In the genomic region with DNA sequence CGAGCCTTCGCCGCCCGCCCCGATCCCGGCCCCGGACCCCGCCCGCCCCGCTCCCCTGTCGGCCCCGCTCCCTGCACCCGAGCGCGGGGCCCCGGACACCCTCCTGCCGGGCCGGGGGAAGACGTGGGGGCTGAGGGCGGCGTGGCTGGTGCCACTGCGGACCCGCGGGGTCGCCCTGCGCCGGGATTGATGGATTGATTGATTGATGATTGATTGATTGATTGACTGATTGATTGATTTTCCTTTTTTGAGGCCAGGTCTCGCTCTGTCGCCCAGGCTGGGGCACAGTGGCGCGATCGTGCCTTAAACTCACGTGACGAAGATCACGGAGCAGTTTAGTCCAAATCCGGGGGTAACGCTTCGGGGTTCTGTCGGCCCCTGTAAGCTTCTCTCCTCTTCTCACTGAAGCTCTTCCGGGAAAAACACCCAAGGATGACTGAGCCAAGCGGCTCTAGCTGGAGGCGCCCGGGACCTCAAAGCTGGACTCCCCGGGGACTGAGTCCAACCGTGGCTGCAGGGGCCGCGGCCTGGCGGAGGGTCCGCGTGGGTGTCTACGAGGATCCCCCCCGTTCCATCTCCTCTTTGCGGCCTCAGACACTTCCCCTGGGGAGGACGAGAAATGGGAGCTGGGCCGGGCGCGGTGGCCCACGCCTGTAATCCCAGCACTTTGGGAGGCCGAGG, we compare ENCODE assay signal across 10 cellular contexts. TPM values are rescaled to one million over a fixed set of nuclear protein-coding genes. Genes with fewer than 3 reads are reported as not detected.
A peak's percentile ranks its signal among the peaks of the same experiment; 100 is the strongest.
DNase-seq lines count a peak whose midpoint lies in the region; ATAC-seq and TF ChIP-seq lines count a peak whose summit lies in the region.
"Had no signal": no experiment of that assay in that cellular context is flagged by ENCODE, and none has a peak within 500 bp of the region (broad histone marks: within the 10 kb centered on the region; RNA-seq: fewer than 3 reads in every experiment).

No MANE protein-coding gene starts in this region.

- CTCF ChIA-PET in MCF 10A (lab: Yijun Ruan, JAX): no interaction called here

- peak overlapping the region; percentile 60 to 78 (median 74) for H3K4me3 ChIP-seq in breast epithelium
- H3K4me3 ChIP-seq in mononuclear cell (ENCODE audit: low read length): peak overlapping the region; percentile 54
- peak overlapping the region in 3 of 4 donors; percentile 58 to 84 (median 72) for H3K4me3 ChIP-seq in upper lobe of left lung

- H3K27me3 Mint-ChIP-seq in MCF 10A (ENCODE audit: insufficient read depth, unreplicated experiment): peaks cover 15% of the 10 kb centered on the region
- peaks cover 55% of the 10 kb centered on the region for H3K27me3 Mint-ChIP-seq in activated T-helper 1 cell treated with anti-CD3 and anti-CD28 coated beads, Interleukin-12 subunit alpha, Interleukin-12 subunit beta, Interleukin-2, Interleukin-4 antibody, amounts not matched to agents 30 ng/mL and 10 ng/mL and 1 ng/mL, durations not matched to agents 14 hours and 24 hours and 36 hours (ENCODE audit: insufficient read depth)

- BruUV-seq in MCF 10A (replicated peaks; lab: Mats Ljungman, UMichigan): no TSS peak

- DNase-seq in breast epithelium (ENCODE audit: low spot score in 2 of 2): no peak
- DNase-seq in MCF 10A (ENCODE audit: unreplicated experiment): no peak
- DNase-seq in activated T-helper 1 cell treated with anti-CD3 and anti-CD28 coated beads, Interleukin-12 subunit alpha, Interleukin-12 subunit beta, Interleukin-2, Interleukin-4 antibody, amounts not matched to agents 30 ng/mL and 10 ng/mL and 1 ng/mL, durations not matched to agents 14 hours and 24 hours and 36 hours (ENCODE audit: low spot score): no peak
- peak in 1 of 2 donors; percentile 82 for DNase-seq in upper lobe of left lung
- no peak for DNase-seq in NCI-H345 treated with DMSO at 0.1 percent for 48 hours (lab: John Stamatoyannopoulos, UW; ENCODE audit: unreplicated experiment)
- DNase-seq in amniotic stem cell (lab: John Stamatoyannopoulos, UW): no peak
- DNase-seq: DMS 273 treated with DMSO at 0.1 percent for 48 hours had no signal

- H3K9me3 ChIP-seq in breast epithelium: no peaks in the 10 kb centered on the region
- H3K9me3 ChIP-seq in mononuclear cell (ENCODE audit: low read depth, low read length): no peaks in the 10 kb centered on the region
- no peaks in the 10 kb centered on the region for H3K9me3 ChIP-seq in upper lobe of left lung

- POLR2A ChIA-PET in MCF 10A (lab: Yijun Ruan, JAX): no interaction called here

- WGBS in upper lobe of left lung, 2 donors: 25 to 32% methylated on average over 28 to 48 of the region's 59 CpGs

- H3K27me3 ChIP-seq in breast epithelium: peaks cover 0 to 55% of the 10 kb centered on the region in 2 donors
- peaks cover 11% of the 10 kb centered on the region for H3K27me3 ChIP-seq in mononuclear cell (ENCODE audit: insufficient read depth, low read length)
- H3K27me3 ChIP-seq in upper lobe of left lung: peaks cover 0 to 24% (median 4%) of the 10 kb centered on the region in 4 donors

- no peak overlapping the region for H3K4me3 Mint-ChIP-seq in MCF 10A (ENCODE audit: unreplicated experiment)
- H3K4me3 Mint-ChIP-seq in activated T-helper 1 cell treated with anti-CD3 and anti-CD28 coated beads, Interleukin-12 subunit alpha, Interleukin-12 subunit beta, Interleukin-2, Interleukin-4 antibody, amounts not matched to agents 30 ng/mL and 10 ng/mL and 1 ng/mL, durations not matched to agents 14 hours and 24 hours and 36 hours: peak overlapping the region; percentile 89

- H3K9me3 Mint-ChIP-seq in MCF 10A (ENCODE audit: unreplicated experiment): no peaks in the 10 kb centered on the region
- no peaks in the 10 kb centered on the region for H3K9me3 Mint-ChIP-seq in activated T-helper 1 cell treated with anti-CD3 and anti-CD28 coated beads, Interleukin-12 subunit alpha, Interleukin-12 subunit beta, Interleukin-2, Interleukin-4 antibody, amounts not matched to agents 30 ng/mL and 10 ng/mL and 1 ng/mL, durations not matched to agents 14 hours and 24 hours and 36 hours

- TF ChIP-seq EP300 in upper lobe of left lung (IDR thresholded peaks at IDR 0.05): no peak

- peak overlapping the region in 1 of 2 donors; percentile 21 for H3K27ac ChIP-seq in breast epithelium
- H3K27ac ChIP-seq in upper lobe of left lung: peak overlapping the region in 3 of 4 donors; percentile 72 to 87 (median 79)

- peaks cover 18% of the 10 kb centered on the region for H3K4me1 Mint-ChIP-seq in MCF 10A (ENCODE audit: insufficient read depth, unreplicated experiment)
- H3K4me1 Mint-ChIP-seq in activated T-helper 1 cell treated with anti-CD3 and anti-CD28 coated beads, Interleukin-12 subunit alpha, Interleukin-12 subunit beta, Interleukin-2, Interleukin-4 antibody, amounts not matched to agents 30 ng/mL and 10 ng/mL and 1 ng/mL, durations not matched to agents 14 hours and 24 hours and 36 hours (ENCODE audit: low read depth): peaks cover 12% of the 10 kb centered on the region

- TF ChIP-seq CTCF in breast epithelium (IDR thresholded peaks at IDR 0.05) (no peak), MCF 10A (IDR thresholded peaks at IDR 0.05; ENCODE audit: unreplicated experiment) (no peak), upper lobe of left lung (IDR thresholded peaks at IDR 0.05) (no peak)

- TF ChIP-seq POLR2A in breast epithelium (IDR thresholded peaks at IDR 0.05): no peak
- TF ChIP-seq POLR2A in upper lobe of left lung (IDR thresholded peaks at IDR 0.05): no peak

- H3K4me1 ChIP-seq in breast epithelium: peaks cover 6 to 15% of the 10 kb centered on the region in 2 donors
- H3K4me1 ChIP-seq in mononuclear cell (ENCODE audit: insufficient read depth, low read length): peaks cover 39% of the 10 kb centered on the region
- peaks cover 25 to 48% (median 33%) of the 10 kb centered on the region in 4 donors for H3K4me1 ChIP-seq in upper lobe of left lung

- H3K27ac Mint-ChIP-seq in MCF 10A (ENCODE audit: low read depth, unreplicated experiment): no peak overlapping the region
- peak overlapping the region; percentile 78 for H3K27ac Mint-ChIP-seq in activated T-helper 1 cell treated with anti-CD3 and anti-CD28 coated beads, Interleukin-12 subunit alpha, Interleukin-12 subunit beta, Interleukin-2, Interleukin-4 antibody, amounts not matched to agents 30 ng/mL and 10 ng/mL and 1 ng/mL, durations not matched to agents 14 hours and 24 hours and 36 hours

- H3K36me3 ChIP-seq in breast epithelium (no peaks in the 10 kb centered on the region), upper lobe of left lung (no peaks in the 10 kb centered on the region)

- ATAC-seq in upper lobe of left lung (ENCODE audit: low FRiP score in 2 of 2) (peak in 1 of 2 donors; percentile 6), GM18502 (IDR thresholded peaks at IDR 0.05; ENCODE audit: poor library complexity, unreplicated experiment) (no peak)

- intact Hi-C loops in breast epithelium (cut with DNase I; ENCODE audit: low total_unique reads): no loop called here
- intact Hi-C loops in MCF 10A (cut with micrococcal nuclease): no loop called here
- intact Hi-C loops in activated T-helper 1 cell treated with anti-CD3 and anti-CD28 coated beads, Interleukin-12 subunit alpha, Interleukin-12 subunit beta, Interleukin-2, Interleukin-4 antibody, amounts not matched to agents 30 ng/mL and 10 ng/mL and 1 ng/mL, durations not matched to agents 14 hours and 24 hours and 36 hours (cut with micrococcal nuclease): no loop called here

- H3K36me3 Mint-ChIP-seq in MCF 10A (ENCODE audit: insufficient read depth, unreplicated experiment): peaks cover 13% of the 10 kb centered on the region
- peaks cover 1% of the 10 kb centered on the region for H3K36me3 Mint-ChIP-seq in activated T-helper 1 cell treated with anti-CD3 and anti-CD28 coated beads, Interleukin-12 subunit alpha, Interleukin-12 subunit beta, Interleukin-2, Interleukin-4 antibody, amounts not matched to agents 30 ng/mL and 10 ng/mL and 1 ng/mL, durations not matched to agents 14 hours and 24 hours and 36 hours (ENCODE audit: low read depth)

RNA-seq across cellular contexts. Expression of a gene that starts 40.2 kb away (rescaled TPM):
- total RNA-seq in breast epithelium: not detected
- total RNA-seq in MCF 10A (2022): not detected in 2 replicates
- not detected in 2 replicates for total RNA-seq in activated T-helper 1 cell treated with anti-CD3 and anti-CD28 coated beads, Interleukin-12 subunit alpha, Interleukin-12 subunit beta, Interleukin-2, Interleukin-4 antibody, amounts not matched to agents 30 ng/mL and 10 ng/mL and 1 ng/mL, durations not matched to agents 14 hours and 24 hours and 36 hours
- not detected for total RNA-seq in mononuclear cell
- total RNA-seq in upper lobe of left lung: not detected
- total RNA-seq: subcutaneous adipose tissue had no signal

RNA-seq across cellular contexts. Expression of a gene that starts 49.4 kb away (rescaled TPM):
- total RNA-seq in breast epithelium: 10 to 100 TPM; 13.6 to 97.6 (median 25.9) TPM
- total RNA-seq in MCF 10A (2022): not detected in 2 replicates
- total RNA-seq in activated T-helper 1 cell treated with anti-CD3 and anti-CD28 coated beads, Interleukin-12 subunit alpha, Interleukin-12 subunit beta, Interleukin-2, Interleukin-4 antibody, amounts not matched to agents 30 ng/mL and 10 ng/mL and 1 ng/mL, durations not matched to agents 14 hours and 24 hours and 36 hours: 0.05 and 0.08 TPM in 2 replicates
- not detected for total RNA-seq in mononuclear cell
- not detected for total RNA-seq in upper lobe of left lung

RNA-seq across cellular contexts. Expression of a gene that starts 50.2 kb away (rescaled TPM):
- total RNA-seq in breast epithelium (10 to 100 TPM; 63.5 to 77.0 (median 75.0) TPM), MCF 10A (2022) (44.7 and 54.2 TPM in 2 replicates), mononuclear cell (112 TPM), upper lobe of left lung (100 to 1,000 TPM; 117 to 645 (median 206) TPM)
- 58.4 and 66.7 TPM in 2 replicates for total RNA-seq in activated T-helper 1 cell treated with anti-CD3 and anti-CD28 coated beads, Interleukin-12 subunit alpha, Interleukin-12 subunit beta, Interleukin-2, Interleukin-4 antibody, amounts not matched to agents 30 ng/mL and 10 ng/mL and 1 ng/mL, durations not matched to agents 14 hours and 24 hours and 36 hours

Comparison
In these comparisons a context has a peak if more than half of its experiments do, and no peak if none do; other contexts are left out.
1. RNA of a gene that starts 49.4 kb away (total RNA-seq): 13.6 to 97.6 TPM in breast epithelium; 0.05 to 0.08 TPM in activated T-helper 1 cell treated with anti-CD3 and anti-CD28 coated beads, Interleukin-12 subunit alpha, Interleukin-12 subunit beta, Interleukin-2, Interleukin-4 antibody, amounts not matched to agents 30 ng/mL and 10 ng/mL and 1 ng/mL, durations not matched to agents 14 hours and 24 hours and 36 hours, not detected in MCF 10A, not detected in mononuclear cell (single experiment) and not detected in upper lobe of left lung; every median in the first group is over 10 times any median in the second.
2. Peak in every context shown above with its lines, with median percentiles within 50 percentile points of each other: H3K4me3 ChIP-seq.